27 cellular contexts compared by ENCODE assay signal in genomic region chr6:136510299-136510698, GRCh38. TPM values are rescaled to one million over a fixed set of nuclear protein-coding genes. Genes with fewer than 3 reads are reported as not detected.
A peak's percentile ranks its signal among the peaks of the same experiment; 100 is the strongest.
DNase-seq lines count a peak whose midpoint lies in the region; ATAC-seq and TF ChIP-seq lines count a peak whose summit lies in the region.
"Had no signal": no experiment of that assay in that cellular context is flagged by ENCODE, and none has a peak within 500 bp of the region (broad histone marks: within the 10 kb centered on the region; RNA-seq: fewer than 3 reads in every experiment).

No MANE protein-coding gene starts in this region.

- H3K9me3 Mint-ChIP-seq in activated CD4-positive, alpha-beta T cell treated with anti-CD3 and anti-CD28 coated beads for 36 hours (ENCODE audit: low read depth), result no peaks in the 10 kb centered on the region
- H3K9me3 Mint-ChIP-seq: dendritic cell treated with granulocyte-macrophage colony-stimulating factor and Interleukin-4, amounts not matched to agents 40 ng/mL and 50 ng/mL, for 4 days; naive thymus-derived CD8-positive, alpha-beta T cell; stimulated activated naive B cell treated with anti-CD40 and anti-IgM and Interleukin-4, amounts not matched to agents 10 μg/mL and 1 μg/mL and 100 μg/mL, for 72 hours had no signal

- in situ Hi-C loops in G401 (cut with HindIII; ENCODE audit: low sequenced_read_pairs), result no loop called here

- peak; percentile 51 for DNase-seq in activated CD4-positive, alpha-beta T cell treated with anti-CD3 and anti-CD28 coated beads for 36 hours
- no peak for DNase-seq in activated CD4-positive, alpha-beta T cell treated with anti-CD3 and anti-CD28 coated beads, Interleukin-2, amount 50 U/mL, for 1 hour
- peak; percentile 10 for DNase-seq in stimulated activated naive CD4-positive, alpha-beta T cell treated with Interleukin-2 at 50 U/mL for 16 hours (lab: John Stamatoyannopoulos, UW)
- DNase-seq in stimulated activated naive CD4-positive, alpha-beta T cell (lab: John Stamatoyannopoulos, UW), result no peak
- peak; percentile 16 to 26 for DNase-seq in stimulated activated CD4-positive, alpha-beta T cell treated with anti-CD3 and anti-CD28 coated beads, Interleukin-2, amount 100 ng/mL, for 24 hours
- DNase-seq in G401 (ENCODE audit: low spot score), result no peak
- no peak for DNase-seq in HT-29 (ENCODE audit: low spot score)
- DNase-seq in lower leg skin (ENCODE audit: low spot score in 2 of 2), result no peak
- DNase-seq: activated CD4-positive, CD25-positive, alpha-beta regulatory T cell treated with anti-CD3 and anti-CD28 coated beads, Interleukin-2, amount 50 U/mL, for 72 hours; COR-L47; DND-41; glutamatergic neuron; HCEC 1CT; MG63; NCI-H1417; NCI-H2081 treated with DMSO at 0.1 percent for 48 hours; NCI-H446; retina; Right ventricle myocardium superior; spleen; SW 1271; trophoblast cell had no signal

- H3K27ac Mint-ChIP-seq in activated CD4-positive, alpha-beta T cell treated with anti-CD3 and anti-CD28 coated beads for 36 hours, result peak overlapping the region; percentile 42
- H3K27ac Mint-ChIP-seq: B cell; dendritic cell treated with granulocyte-macrophage colony-stimulating factor and Interleukin-4, amounts not matched to agents 40 ng/mL and 50 ng/mL, for 4 days; stimulated activated naive B cell treated with anti-CD40 and anti-IgM and Interleukin-4, amounts not matched to agents 10 μg/mL and 1 μg/mL and 100 μg/mL, for 72 hours had no signal

- 87 to 92% methylated on average over 5 of the region's 5 CpGs for WGBS in lower leg skin, 2 donors

- H3K4me3 ChIP-seq in lower leg skin (ENCODE audit: low read depth, poor library complexity, severe bottlenecking), result no peak overlapping the region
- H3K4me3 ChIP-seq: cardiac muscle cell, MG63, spleen had no signal

- H3K4me1 Mint-ChIP-seq in activated CD4-positive, alpha-beta T cell treated with anti-CD3 and anti-CD28 coated beads for 36 hours, result peaks cover 26% of the 10 kb centered on the region
- H3K4me1 Mint-ChIP-seq: B cell had no signal

- POLR2A ChIA-PET in activated CD4-positive, alpha-beta T cell treated with anti-CD3 and anti-CD28 coated beads for 36 hours (lab: Charles Lee), result interaction anchor here (0.6 to 1.1 kb wide), 2 partner anchors 25 to 1012 kb away, joined by 3 to 7 read pairs; partner anchors contain the start of gene AHI1

- ATAC-seq in activated CD4-positive, alpha-beta T cell treated with anti-CD3 and anti-CD28 coated beads for 36 hours, result peak; percentile 72

- no peak for TF ChIP-seq CTCF in lower leg skin (IDR thresholded peaks at IDR 0.05)

- no peaks in the 10 kb centered on the region for H3K36me3 Mint-ChIP-seq in activated CD4-positive, alpha-beta T cell treated with anti-CD3 and anti-CD28 coated beads for 36 hours (ENCODE audit: low read depth)
- H3K36me3 Mint-ChIP-seq: naive thymus-derived CD8-positive, alpha-beta T cell; stimulated activated naive B cell treated with anti-CD40 and anti-IgM and Interleukin-4, amounts not matched to agents 10 μg/mL and 1 μg/mL and 100 μg/mL, for 72 hours had no signal

- peak overlapping the region; percentile 27 for H3K4me3 Mint-ChIP-seq in activated CD4-positive, alpha-beta T cell treated with anti-CD3 and anti-CD28 coated beads for 36 hours
- H3K4me3 Mint-ChIP-seq: B cell; dendritic cell treated with granulocyte-macrophage colony-stimulating factor and Interleukin-4, amounts not matched to agents 40 ng/mL and 50 ng/mL, for 4 days; naive thymus-derived CD8-positive, alpha-beta T cell; stimulated activated naive B cell treated with anti-CD40 and anti-IgM and Interleukin-4, amounts not matched to agents 10 μg/mL and 1 μg/mL and 100 μg/mL, for 72 hours had no signal

- no peak for TF ChIP-seq POLR2A in lower leg skin (IDR thresholded peaks at IDR 0.05)

- CTCF ChIA-PET in activated CD4-positive, alpha-beta T cell treated with anti-CD3 and anti-CD28 coated beads for 36 hours (lab: Charles Lee), result interaction anchor here (0.7 to 0.9 kb wide), 2 partner anchors 37 to 808 kb away, joined by 3 read pairs; no protein-coding TSS in a partner anchor

- H3K27me3 Mint-ChIP-seq in activated CD4-positive, alpha-beta T cell treated with anti-CD3 and anti-CD28 coated beads for 36 hours, result no peaks in the 10 kb centered on the region
- H3K27me3 Mint-ChIP-seq: dendritic cell treated with granulocyte-macrophage colony-stimulating factor and Interleukin-4, amounts not matched to agents 40 ng/mL and 50 ng/mL, for 4 days; stimulated activated naive B cell treated with anti-CD40 and anti-IgM and Interleukin-4, amounts not matched to agents 10 μg/mL and 1 μg/mL and 100 μg/mL, for 72 hours had no signal

- intact Hi-C loops in activated CD4-positive, alpha-beta T cell treated with anti-CD3 and anti-CD28 coated beads for 36 hours (cut with DNase I, micrococcal nuclease), result no loop called here
- intact Hi-C loops in lower leg skin (cut with DNase I; ENCODE audit: low total_unique reads), result no loop called here

RNA-seq across cellular contexts. Expression of gene MAP7, which starts 39.9 kb away (rescaled TPM):
- 1 to 10 TPM; 2.1 to 3.1 TPM for total RNA-seq in activated CD4-positive, alpha-beta T cell treated with anti-CD3 and anti-CD28 coated beads for 36 hours
- total RNA-seq in G401 (2014; rRNA removed; shearing (Covaris generic)), result not detected in 2 replicates
- 42.1 and 44.6 TPM in 2 replicates for total RNA-seq in HT-29 (2014; rRNA removed; shearing (Covaris generic))
- total RNA-seq in lower leg skin, result 10 to 100 TPM; 32.5 to 41.8 (median 39.0) TPM

Comparison
In these comparisons a context has a peak if more than half of its experiments do, and no peak if none do; other contexts are left out.
1. DNase-seq: peak in activated CD4-positive, alpha-beta T cell treated with anti-CD3 and anti-CD28 coated beads for 36 hours (single experiment), stimulated activated naive CD4-positive, alpha-beta T cell treated with Interleukin-2 at 50 U/mL for 16 hours (single experiment) and stimulated activated CD4-positive, alpha-beta T cell treated with anti-CD3 and anti-CD28 coated beads, Interleukin-2, amount 100 ng/mL, for 24 hours (2 of 2); none in activated CD4-positive, alpha-beta T cell treated with anti-CD3 and anti-CD28 coated beads, Interleukin-2, amount 50 U/mL, for 1 hour (single experiment), stimulated activated naive CD4-positive, alpha-beta T cell (0 of 6), G401 (single experiment), HT-29 (single experiment) and lower leg skin (0 of 2).
2. RNA of gene MAP7, which starts 39.9 kb away (total RNA-seq): 42.1 to 44.6 TPM in HT-29 and 32.5 to 41.8 TPM in lower leg skin; 2.1 to 3.1 TPM in activated CD4-positive, alpha-beta T cell treated with anti-CD3 and anti-CD28 coated beads for 36 hours and not detected in G401; every median in the first group is over 4 times any median in the second.